Comparison of ENCODE assay signal across 12 cellular contexts in the genomic region with DNA sequence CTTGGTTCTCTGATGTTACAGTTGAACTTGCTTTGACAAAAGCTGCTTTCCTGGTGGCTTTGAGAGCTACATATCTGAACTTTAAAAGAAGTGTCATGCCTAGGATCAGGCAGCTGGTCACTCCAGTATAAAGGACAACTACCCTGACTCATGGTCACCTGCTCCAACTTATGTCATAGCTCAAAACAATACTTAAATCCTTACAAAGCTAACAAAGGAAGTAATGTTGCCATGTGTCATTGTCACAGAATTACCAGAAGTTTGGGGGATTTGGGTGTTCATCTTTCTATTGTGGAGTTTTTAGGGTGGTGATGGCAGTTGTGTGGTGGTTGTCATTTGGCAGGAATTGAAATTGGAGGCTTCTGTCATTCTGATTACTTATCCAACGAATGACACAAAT. TPM values are rescaled to one million over a fixed set of nuclear protein-coding genes. Genes with fewer than 3 reads are reported as not detected.
DNase-seq lines count a peak whose midpoint lies in the region; ATAC-seq and TF ChIP-seq lines count a peak whose summit lies in the region.
"Had no signal": no experiment of that assay in that cellular context is flagged by ENCODE, and none has a peak within 500 bp of the region (broad histone marks: within the 10 kb centered on the region; RNA-seq: fewer than 3 reads in every experiment).

No MANE protein-coding gene starts in this region.

- H3F3A ChIP-seq in OCI-LY1 (ENCODE audit: insufficient read depth, low read length), result no peaks in the 10 kb centered on the region

- no peak overlapping the region for H3K4me3 ChIP-seq in Caco-2 (ENCODE audit: low read depth, low read length)
- peak overlapping the region; percentile 66 for H3K4me3 ChIP-seq in OCI-LY1 (ENCODE audit: low read depth, low read length, poor library complexity, severe bottlenecking)

- no peaks in the 10 kb centered on the region for H3K9me2 ChIP-seq in OCI-LY1 (ENCODE audit: low read depth, low read length)

- H3K4me1 ChIP-seq in Caco-2 (peaks cover 7% of the 10 kb centered on the region), OCI-LY1 (ENCODE audit: insufficient read depth, low read length, severe bottlenecking) (peaks cover 77% of the 10 kb centered on the region)

- H3K79me2 ChIP-seq in OCI-LY1 (ENCODE audit: insufficient read depth, low read length), result no peaks in the 10 kb centered on the region

- ATAC-seq in HG03196 (IDR thresholded peaks at IDR 0.05; ENCODE audit: unreplicated experiment), result no peak
- ATAC-seq: left lobe of liver had no signal

- CTCF ChIA-PET in Caco-2 (lab: Charles Lee), result interaction anchor here (1.0 to 1.2 kb wide), 2 partner anchors 19 to 57 kb away, joined by 3 to 4 read pairs; a partner anchor contains a TSS

- no peaks in the 10 kb centered on the region for H4K20me1 ChIP-seq in OCI-LY1 (ENCODE audit: insufficient read depth, low read length)

- H3K9me3 ChIP-seq in Caco-2, result no peaks in the 10 kb centered on the region
- H3K9me3 ChIP-seq in OCI-LY1 (ENCODE audit: low read length), result no peaks in the 10 kb centered on the region

- H3K9me3 Mint-ChIP-seq in Caco-2 (ENCODE audit: unreplicated experiment), result no peaks in the 10 kb centered on the region

- H3K27ac ChIP-seq in OCI-LY1 (ENCODE audit: low read depth, low read length, poor library complexity, severe bottlenecking), result peak overlapping the region; percentile 99

- BruUV-seq in Caco-2 (replicated peaks; lab: Mats Ljungman, UMichigan), result no TSS peak

- H3K27me3 ChIP-seq in Caco-2 (replicated peaks; ENCODE audit: control insufficient read depth, insufficient read depth, low read length) (no peaks in the 10 kb centered on the region), OCI-LY1 (ENCODE audit: insufficient read depth, low read length) (no peaks in the 10 kb centered on the region)

- H3K27ac Mint-ChIP-seq in Caco-2 (ENCODE audit: unreplicated experiment), result no peak overlapping the region

- H3K4me2 ChIP-seq in OCI-LY1 (ENCODE audit: low read length), result peak overlapping the region; percentile 85

- TF ChIP-seq CTCF in Caco-2 (IDR thresholded peaks at IDR 0.05; ENCODE audit: insufficient read depth in 1 of 2, low read depth in 1 of 2, low read length in 1 of 2, severe bottlenecking in 1 of 2, unreplicated experiment in 1 of 2), result no peak
- no peak for TF ChIP-seq CTCF in OCI-LY1 (IDR thresholded peaks at IDR 0.05; ENCODE audit: low read length)
- no peak for TF ChIP-seq CTCF in GM13977 (IDR thresholded peaks at IDR 0.05; ENCODE audit: extremely low read depth, insufficient read depth, missing control alignments)

- H3K9ac ChIP-seq in OCI-LY1 (ENCODE audit: low read length), result peak overlapping the region; percentile 59

- H3K27me3 Mint-ChIP-seq in Caco-2 (ENCODE audit: insufficient read depth, unreplicated experiment), result no peaks in the 10 kb centered on the region

- TF ChIP-seq POLR2A in erythroblast (IDR thresholded peaks at IDR 0.05; ENCODE audit: low read length), result no peak

- H3K36me3 ChIP-seq in Caco-2 (ENCODE audit: control insufficient read depth, insufficient read depth, low read length) (no peaks in the 10 kb centered on the region), OCI-LY1 (ENCODE audit: insufficient read depth, low read length) (no peaks in the 10 kb centered on the region)

- peak overlapping the region; percentile 92 for H3K4me3 Mint-ChIP-seq in Caco-2 (ENCODE audit: unreplicated experiment)

- H2AFZ ChIP-seq in OCI-LY1 (ENCODE audit: low read length), result no peak overlapping the region

- POLR2A ChIA-PET in Caco-2 (lab: Charles Lee), result no interaction called here

- no peaks in the 10 kb centered on the region for H3K36me3 Mint-ChIP-seq in Caco-2 (ENCODE audit: insufficient read depth, unreplicated experiment)

- DNase-seq in Caco-2 (no peak), erythroblast (lab: John Stamatoyannopoulos, UW) (peak; percentile 13 to 62), renal cortical epithelial cell (ENCODE audit: low read depth) (peak; percentile 38), cerebellum (ENCODE audit: low spot score) (no peak), GM13977 (ENCODE audit: low spot score) (no peak), SHP77 (lab: John Stamatoyannopoulos, UW) (no peak)
- DNase-seq: NCI-H1048; RPMI8226; stimulated activated CD4-positive, alpha-beta T cell treated with anti-CD3 and anti-CD28 coated beads, Interleukin-4, amount 100 ng/mL, for 24 hours had no signal

- H3K4me1 Mint-ChIP-seq in Caco-2 (ENCODE audit: low read depth, unreplicated experiment), result peaks cover 6% of the 10 kb centered on the region

- in situ Hi-C loops in GM13977 (cut with MboI; ENCODE audit: low pct_unique_long_range_greater_than_20kb, low sequenced_read_pairs, unreplicated experiment), result no loop called here

- intact Hi-C loops in Caco-2 (cut with micrococcal nuclease; ENCODE audit: unreplicated experiment), result no loop called here

RNA-seq across cellular contexts. Expression of a gene that starts 1.8 kb away (rescaled TPM):
- 7.7 and 11.8 TPM in 2 replicates for total RNA-seq in Caco-2 (2022)
- total RNA-seq in renal cortical epithelial cell, result 30.2 and 48.3 TPM in 2 replicates
- total RNA-seq in cerebellum, result 34.7 TPM

RNA-seq across cellular contexts. Expression of a gene that starts 52.9 kb away (rescaled TPM):
- total RNA-seq in Caco-2 (2022) (60.8 and 63.1 TPM in 2 replicates), renal cortical epithelial cell (82.7 and 105 TPM in 2 replicates), cerebellum (25.1 TPM)

RNA-seq across cellular contexts. Expression of a gene that starts 56.8 kb away (rescaled TPM):
- total RNA-seq in Caco-2 (2022) (13.7 and 13.9 TPM in 2 replicates), renal cortical epithelial cell (10.9 and 17.3 TPM in 2 replicates), cerebellum (18.1 TPM)

Comparison
In these comparisons a context has a peak if more than half of its experiments do, and no peak if none do; other contexts are left out.
1. DNase-seq: peak in erythroblast (2 of 2) and renal cortical epithelial cell (single experiment); none in Caco-2 (0 of 2), cerebellum (single experiment), GM13977 (single experiment) and SHP77 (0 of 2).